ENCODE assay signal across 28 cellular contexts in genomic region chr16:69014811-69015210, GRCh38.
"Had no signal": no experiment of that assay in that cellular context is flagged by ENCODE, and none has a peak within 500 bp of the region (broad histone marks: within the 10 kb centered on the region; RNA-seq: fewer than 3 reads in every experiment).

No MANE protein-coding gene starts in this region.

- ATAC-seq: activated CD8-positive, alpha-beta T cell treated with anti-CD3 and anti-CD28 coated beads for 36 hours; activated naive CD8-positive, alpha-beta T cell treated with anti-CD3 and anti-CD28 coated beads, Interleukin-2, amount 50 U/mL, for 24 hours; Panc1 had no signal

- H3K36me3 Mint-ChIP-seq: activated naive CD4-positive, alpha-beta T cell treated with anti-CD3 and anti-CD28 coated beads, Interleukin-2, amount 10 ng/mL, durations not matched to agents 7 days and 5 days had no signal

- DNase-seq: activated CD4-positive, alpha-beta T cell treated with anti-CD3 and anti-CD28 coated beads, Interleukin-2, amount 10 ng/mL, durations not matched to agents 24 days and 14 days; activated CD4-positive, alpha-beta T cell treated with anti-CD3 and anti-CD28 coated beads, Interleukin-2, amount 50 U/mL, for 4 hours; activated CD8-positive, alpha-beta T cell treated with anti-CD3 and anti-CD28 coated beads for 36 hours; activated gamma-delta T cell treated with Interleukin-2 at 50 U/mL for 16 hours; activated naive CD4-positive, alpha-beta T cell treated with anti-CD3 and anti-CD28 coated beads, Interleukin-2, amount 10 ng/mL, durations not matched to agents 7 days and 5 days; activated naive CD8-positive, alpha-beta T cell treated with anti-CD3 and anti-CD28 coated beads, Interleukin-2, amount 50 U/mL, for 24 hours; activated T-cell treated with anti-CD3 and anti-CD28 coated beads, Interleukin-2, amount 50 U/mL, for 1 hour; amniotic stem cell; aorta; Karpas-422; NCI-H1105; NCI-H1417 treated with DMSO at 0.1 percent for 48 hours; NCI-H187 treated with DMSO at 0.1 percent for 48 hours; NCI-H2081; NCI-H2171 treated with DMSO at 0.1 percent for 48 hours; NCI-H2227 treated with DMSO at 0.1 percent for 48 hours; NCI-H446 treated with DMSO at 0.1 percent for 48 hours; NCI-H524; NCI-H69; SHP77; SK-N-SH had no signal

- H3K9me3 ChIP-seq: SJCRH30, SK-N-SH had no signal

- H3K27ac Mint-ChIP-seq: activated CD4-positive, alpha-beta T cell treated with anti-CD3 and anti-CD28 coated beads, Interleukin-2, amount 10 ng/mL, durations not matched to agents 24 days and 14 days; activated CD8-positive, alpha-beta T cell treated with anti-CD3 and anti-CD28 coated beads for 36 hours; activated naive CD4-positive, alpha-beta T cell treated with anti-CD3 and anti-CD28 coated beads, Interleukin-2, amount 10 ng/mL, durations not matched to agents 7 days and 5 days; activated naive CD8-positive, alpha-beta T cell; activated naive CD8-positive, alpha-beta T cell treated with anti-CD3 and anti-CD28 coated beads, Interleukin-2, amount 50 U/mL, for 24 hours; activated T-helper 1 cell treated with anti-CD3 and anti-CD28 coated beads, Interleukin-12 subunit alpha, Interleukin-12 subunit beta, Interleukin-2, Interleukin-4 antibody, amounts not matched to agents 30 ng/mL and 10 ng/mL and 1 ng/mL, durations not matched to agents 14 hours and 24 hours and 36 hours; T-helper 1 cell treated with Interleukin-12 subunit alpha and Interleukin-12 subunit beta and Interleukin-4 antibody, amounts not matched to agents 30 μg/mL and 1 μg/mL, for 36 hours; T-helper 2 cell treated with Interferon-gamma antibody and Interleukin-4, amounts not matched to agents 5 μg/mL and 100 μg/mL, for 36 hours had no signal

- H3K4me1 ChIP-seq: SJCRH30 had no signal

- H3K27me3 ChIP-seq: SJCRH30 had no signal

- H3K4me3 ChIP-seq: SJCRH30 had no signal

- H3K4me1 Mint-ChIP-seq: activated naive CD4-positive, alpha-beta T cell treated with anti-CD3 and anti-CD28 coated beads, Interleukin-2, amount 10 ng/mL, durations not matched to agents 7 days and 5 days had no signal

- H3K9me3 Mint-ChIP-seq: activated CD4-positive, alpha-beta T cell treated with anti-CD3 and anti-CD28 coated beads, Interleukin-2, amount 10 ng/mL, durations not matched to agents 24 days and 14 days; activated CD8-positive, alpha-beta T cell treated with anti-CD3 and anti-CD28 coated beads for 36 hours; activated naive CD4-positive, alpha-beta T cell treated with anti-CD3 and anti-CD28 coated beads, Interleukin-2, amount 10 ng/mL, durations not matched to agents 7 days and 5 days; activated naive CD8-positive, alpha-beta T cell treated with anti-CD3 and anti-CD28 coated beads, Interleukin-2, amount 50 U/mL, for 24 hours; activated T-helper 1 cell treated with anti-CD3 and anti-CD28 coated beads, Interleukin-12 subunit alpha, Interleukin-12 subunit beta, Interleukin-2, Interleukin-4 antibody, amounts not matched to agents 30 ng/mL and 10 ng/mL and 1 ng/mL, durations not matched to agents 14 hours and 24 hours and 36 hours; T-helper 1 cell treated with Interleukin-12 subunit alpha and Interleukin-12 subunit beta and Interleukin-4 antibody, amounts not matched to agents 30 μg/mL and 1 μg/mL, for 36 hours; T-helper 2 cell treated with Interferon-gamma antibody and Interleukin-4, amounts not matched to agents 5 μg/mL and 100 μg/mL, for 36 hours had no signal

- H3K4me2 ChIP-seq: SK-N-SH had no signal

- H3K27ac ChIP-seq: SJCRH30 had no signal

- H3K9ac ChIP-seq: SK-N-SH had no signal

- H3K4me3 Mint-ChIP-seq: activated CD4-positive, alpha-beta T cell treated with anti-CD3 and anti-CD28 coated beads, Interleukin-2, amount 10 ng/mL, durations not matched to agents 24 days and 14 days; activated CD8-positive, alpha-beta T cell treated with anti-CD3 and anti-CD28 coated beads for 36 hours; activated naive CD4-positive, alpha-beta T cell treated with anti-CD3 and anti-CD28 coated beads, Interleukin-2, amount 10 ng/mL, durations not matched to agents 7 days and 5 days; activated naive CD8-positive, alpha-beta T cell; activated naive CD8-positive, alpha-beta T cell treated with anti-CD3 and anti-CD28 coated beads, Interleukin-2, amount 50 U/mL, for 24 hours; activated T-helper 1 cell treated with anti-CD3 and anti-CD28 coated beads, Interleukin-12 subunit alpha, Interleukin-12 subunit beta, Interleukin-2, Interleukin-4 antibody, amounts not matched to agents 30 ng/mL and 10 ng/mL and 1 ng/mL, durations not matched to agents 14 hours and 24 hours and 36 hours; T-helper 1 cell treated with Interleukin-12 subunit alpha and Interleukin-12 subunit beta and Interleukin-4 antibody, amounts not matched to agents 30 μg/mL and 1 μg/mL, for 36 hours; T-helper 2 cell treated with Interferon-gamma antibody and Interleukin-4, amounts not matched to agents 5 μg/mL and 100 μg/mL, for 36 hours had no signal

- H3K27me3 Mint-ChIP-seq: activated CD4-positive, alpha-beta T cell treated with anti-CD3 and anti-CD28 coated beads, Interleukin-2, amount 10 ng/mL, durations not matched to agents 24 days and 14 days; activated CD8-positive, alpha-beta T cell treated with anti-CD3 and anti-CD28 coated beads for 36 hours; activated naive CD4-positive, alpha-beta T cell treated with anti-CD3 and anti-CD28 coated beads, Interleukin-2, amount 10 ng/mL, durations not matched to agents 7 days and 5 days; activated naive CD8-positive, alpha-beta T cell; activated naive CD8-positive, alpha-beta T cell treated with anti-CD3 and anti-CD28 coated beads, Interleukin-2, amount 50 U/mL, for 24 hours had no signal

- H3K36me3 ChIP-seq: SJCRH30 had no signal

- FAIRE-seq: TTC549 had no signal
